ENCODE assay signal across 1 cellular context in genomic region chr6:53735896-53736295, GRCh38.
TF ChIP-seq lines count a peak whose summit lies in the region.

No MANE protein-coding gene starts in this region.

TF ChIP-seq in IMR-90, 13 proteins besides CTCF, POLR2A, EP300 and RAD21:
- TF ChIP-seq FOS (IDR thresholded peaks at IDR 0.05; ENCODE audit: low read depth, low read length), result no peak
- no peak for TF ChIP-seq USF2 (IDR thresholded peaks at IDR 0.05; ENCODE audit: low read depth, low read length)
- TF ChIP-seq ELK1 (IDR thresholded peaks at IDR 0.05; ENCODE audit: borderline replicate concordance, low read depth, low read length), result no peak
- TF ChIP-seq CEBPB (IDR thresholded peaks at IDR 0.05; ENCODE audit: low read depth, low read length), result no peak
- no peak for TF ChIP-seq CHD1 (IDR thresholded peaks at IDR 0.05; ENCODE audit: low read depth, low read length)
- TF ChIP-seq RFX5 (IDR thresholded peaks at IDR 0.05; ENCODE audit: low read depth, low read length), result no peak
- TF ChIP-seq RCOR1 (IDR thresholded peaks at IDR 0.05; ENCODE audit: insufficient replicate concordance, low read length), result no peak
- TF ChIP-seq MAFK (IDR thresholded peaks at IDR 0.05; ENCODE audit: low read depth, low read length), result no peak
- no peak for TF ChIP-seq MXI1 (IDR thresholded peaks at IDR 0.05; ENCODE audit: borderline replicate concordance, low read depth, low read length)
- no peak for TF ChIP-seq NFE2L2 (IDR thresholded peaks at IDR 0.05; ENCODE audit: low read depth, low read length)
- no peak for TF ChIP-seq BHLHE40 (IDR thresholded peaks at IDR 0.05; ENCODE audit: low read depth, low read length)
- TF ChIP-seq MAZ (IDR thresholded peaks at IDR 0.05; ENCODE audit: borderline replicate concordance, low read depth, low read length), result no peak
- no peak for TF ChIP-seq SMC3 (IDR thresholded peaks at IDR 0.05; ENCODE audit: low read depth, low read length)
TF ChIP-seq in IMR-90: peak in this region for 0.
